Comparison of ENCODE assay signal across 11 cellular contexts in the genomic region with DNA sequence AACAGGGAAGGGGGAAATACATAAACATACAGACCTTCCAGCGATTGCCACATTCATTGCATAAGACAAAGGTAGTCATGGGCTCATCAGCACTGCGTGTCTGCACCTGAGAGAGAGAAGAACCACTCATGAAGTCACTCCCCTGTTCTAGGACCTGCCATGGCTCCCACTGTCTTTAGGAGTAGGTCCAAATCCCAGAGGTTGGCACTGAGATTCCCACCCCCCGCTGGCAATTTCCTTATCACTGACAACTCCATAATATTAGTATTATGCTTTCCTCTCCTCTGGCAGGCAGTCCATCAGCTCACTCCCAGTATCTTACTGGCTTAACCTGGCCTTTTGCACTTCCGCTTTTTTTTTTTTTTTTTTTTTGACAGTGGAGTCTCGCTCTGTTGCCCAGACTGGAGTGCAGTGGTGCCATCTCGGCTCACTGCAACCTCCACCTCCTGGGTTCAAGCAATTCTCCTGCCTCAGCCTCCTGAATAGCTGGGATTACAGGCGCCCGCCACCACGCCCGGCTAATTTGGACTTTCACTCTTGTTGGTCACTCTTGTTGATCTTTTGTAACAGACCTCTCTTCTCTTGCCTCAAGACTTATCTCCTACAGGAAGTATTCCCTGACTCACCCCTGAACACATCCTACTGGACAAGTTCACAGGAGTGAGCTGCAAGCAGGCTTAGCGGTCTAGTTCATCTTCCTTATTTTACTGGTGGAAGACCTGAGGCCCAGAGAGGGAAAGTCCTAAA. TPM values are rescaled to one million over a fixed set of nuclear protein-coding genes. Genes with fewer than 3 reads are reported as not detected.
A peak's percentile ranks its signal among the peaks of the same experiment; 100 is the strongest.
DNase-seq lines count a peak whose midpoint lies in the region; ATAC-seq and TF ChIP-seq lines count a peak whose summit lies in the region.
"Had no signal": no experiment of that assay in that cellular context is flagged by ENCODE, and none has a peak within 500 bp of the region (broad histone marks: within the 10 kb centered on the region; RNA-seq: fewer than 3 reads in every experiment).

No MANE protein-coding gene starts in this region.

- H2AFZ ChIP-seq in PC-9: no peak overlapping the region
- no peak overlapping the region for H2AFZ ChIP-seq in osteoblast (ENCODE audit: low read length)

- H3K27me3 ChIP-seq in PC-9 (ENCODE audit: insufficient read depth, low read depth) (no peaks in the 10 kb centered on the region), endodermal cell (ENCODE audit: control insufficient read depth, insufficient read depth, low read length, poor library complexity, severe bottlenecking) (no peaks in the 10 kb centered on the region), osteoblast (ENCODE audit: insufficient read depth, low read length) (no peaks in the 10 kb centered on the region)

- peaks cover 7% of the 10 kb centered on the region for H3K4me1 Mint-ChIP-seq in endodermal cell
- H3K4me1 Mint-ChIP-seq: activated T-helper 17 cell treated with anti-CD3 and anti-CD28 coated beads, Interleukin-2, amount 50 U/mL, for 72 hours had no signal

- H4K20me1 ChIP-seq in PC-9 (ENCODE audit: insufficient read depth): no peaks in the 10 kb centered on the region
- no peaks in the 10 kb centered on the region for H4K20me1 ChIP-seq in osteoblast (ENCODE audit: insufficient read depth, low read length)

- intact Hi-C loops in PC-9 (cut with micrococcal nuclease; ENCODE audit: unreplicated experiment): no loop called here

- H3K27me3 Mint-ChIP-seq in endodermal cell (ENCODE audit: insufficient read depth): peaks cover 87% of the 10 kb centered on the region
- H3K27me3 Mint-ChIP-seq: activated T-helper 17 cell treated with anti-CD3 and anti-CD28 coated beads, Interleukin-2, amount 50 U/mL, for 72 hours had no signal

- H3K4me2 ChIP-seq in PC-9 (peak overlapping the region; percentile 13), osteoblast (ENCODE audit: insufficient read depth, low read length) (no peak overlapping the region)

- DNase-seq in ELR (ENCODE audit: low read depth) (peak; percentile 88), PC-9 (peak in 1 of 2 experiments; percentile 84), endodermal cell (peak; percentile 32), osteoblast (ENCODE audit: insufficient read length, low spot score, missing footprints) (peak; percentile 92), cortex of kidney (lab: John Stamatoyannopoulos, UW) (no peak), NCI-H2107 treated with DMSO at 0.1 percent for 48 hours (lab: John Stamatoyannopoulos, UW; ENCODE audit: unreplicated experiment) (no peak), pons (ENCODE audit: low spot score) (no peak)
- DNase-seq: stimulated activated CD4-positive, alpha-beta T cell treated with anti-CD3 and anti-CD28 coated beads, Interleukin-4, amount 100 ng/mL, for 4 hours had no signal

- no peaks in the 10 kb centered on the region for H3K79me2 ChIP-seq in PC-9 (ENCODE audit: low read depth)
- no peaks in the 10 kb centered on the region for H3K79me2 ChIP-seq in osteoblast (ENCODE audit: insufficient read depth, low read length)

- no peak overlapping the region for H3K27ac ChIP-seq in PC-9
- H3K27ac ChIP-seq in endodermal cell (ENCODE audit: low read depth, low read length): no peak overlapping the region
- peak overlapping the region; percentile 31 for H3K27ac ChIP-seq in osteoblast (ENCODE audit: low read depth, low read length)
- H3K27ac ChIP-seq: VCaP had no signal

- TF ChIP-seq CTCF in PC-9 (conservative IDR thresholded peaks at IDR 0.05) (no peak), endodermal cell (conservative IDR thresholded peaks at IDR 0.05) (no peak), osteoblast (IDR thresholded peaks at IDR 0.05; ENCODE audit: extremely low read depth, low read depth, low read length) (no peak)

- peaks cover 4% of the 10 kb centered on the region for H3K9me3 Mint-ChIP-seq in endodermal cell
- H3K9me3 Mint-ChIP-seq: activated T-helper 17 cell treated with anti-CD3 and anti-CD28 coated beads, Interleukin-2, amount 50 U/mL, for 72 hours had no signal

- BruUV-seq in PC-9 (replicated peaks; lab: Mats Ljungman, UMichigan): no TSS peak

- peaks cover 12% of the 10 kb centered on the region; the same call in 1 of the 2 replicates for H3F3A ChIP-seq in PC-9 (ENCODE audit: insufficient read depth, low read depth)

- POLR2A ChIA-PET in PC-9 (lab: Charles Lee; ENCODE audit: unreplicated experiment): interaction anchor here (0.6 to 0.7 kb wide), 2 partner anchors 33 to 120 kb away, joined by 3 to 5 read pairs; no protein-coding TSS in a partner anchor

- no peak overlapping the region for H3K27ac Mint-ChIP-seq in endodermal cell
- H3K27ac Mint-ChIP-seq: activated T-helper 17 cell treated with anti-CD3 and anti-CD28 coated beads, Interleukin-2, amount 50 U/mL, for 72 hours had no signal

- no peak for ATAC-seq in GM18867 (IDR thresholded peaks at IDR 0.05; ENCODE audit: unreplicated experiment)
- ATAC-seq: activated T-helper 17 cell treated with anti-CD3 and anti-CD28 coated beads, Interleukin-2, amount 50 U/mL, for 72 hours had no signal

- H3K9me2 ChIP-seq in PC-9 (ENCODE audit: insufficient read depth): no peaks in the 10 kb centered on the region

- H3K9me3 ChIP-seq in PC-9 (ENCODE audit: insufficient read depth, low read depth) (no peaks in the 10 kb centered on the region), endodermal cell (ENCODE audit: control insufficient read depth, low read length) (no peaks in the 10 kb centered on the region), osteoblast (ENCODE audit: low read depth, low read length) (no peaks in the 10 kb centered on the region)

- no peak overlapping the region for H3K4me3 Mint-ChIP-seq in endodermal cell
- H3K4me3 Mint-ChIP-seq: activated T-helper 17 cell treated with anti-CD3 and anti-CD28 coated beads, Interleukin-2, amount 50 U/mL, for 72 hours had no signal

- H3K4me1 ChIP-seq in PC-9 (replicated peaks; ENCODE audit: insufficient read depth) (peaks cover 6% of the 10 kb centered on the region; the same call in 1 of the 2 replicates), endodermal cell (ENCODE audit: control insufficient read depth, insufficient read depth, low read length) (peaks cover 3% of the 10 kb centered on the region), osteoblast (ENCODE audit: insufficient read depth, low read length) (peaks cover 4% of the 10 kb centered on the region)

- CTCF ChIA-PET in PC-9 (lab: Charles Lee): interaction anchor here (0.6 to 0.7 kb wide), 2 partner anchors 285 to 1865 kb away, joined by 3 to 9 read pairs; no protein-coding TSS in a partner anchor

- no peak overlapping the region for H3K9ac ChIP-seq in endodermal cell (ENCODE audit: extremely low read depth, low read length, poor library complexity, severe bottlenecking)

- H3K36me3 Mint-ChIP-seq in endodermal cell (ENCODE audit: low read depth): peaks cover 6% of the 10 kb centered on the region

- no peaks in the 10 kb centered on the region for H3K36me3 ChIP-seq in PC-9 (ENCODE audit: low read depth)
- H3K36me3 ChIP-seq in endodermal cell (ENCODE audit: control insufficient read depth, insufficient read depth, low read length): no peaks in the 10 kb centered on the region
- H3K36me3 ChIP-seq in osteoblast (ENCODE audit: insufficient read depth, low read length): no peaks in the 10 kb centered on the region

- H3K4me3 ChIP-seq in PC-9 (no peak overlapping the region), endodermal cell (ENCODE audit: low read length) (no peak overlapping the region), osteoblast (ENCODE audit: insufficient read depth, low read length) (no peak overlapping the region)

- 77 to 85% methylated on average over 5 to 11 of the region's 11 CpGs for WGBS in endodermal cell (ENCODE audit: insufficient coverage in 1 of 2, insufficient read length in 1 of 2), 2 experiments

RNA-seq across cellular contexts. Expression of gene ZNF436, which starts 14.8 kb away (rescaled TPM):
- 12.2 and 14.0 TPM in 2 replicates for total RNA-seq in PC-9 (2021)
- 10 to 100 TPM in 1 of 2 donors, 1 to 10 TPM in 1; 8.9 to 10.3 TPM for total RNA-seq in endodermal cell
- polyA plus RNA-seq in endodermal cell (2013, experiment 1 of 2): 10.1 TPM
- polyA plus RNA-seq in endodermal cell (2013, experiment 2 of 2): 9.5 TPM
- 32.4 and 32.9 TPM in 2 replicates for total RNA-seq in osteoblast

RNA-seq across cellular contexts. Expression of gene TCEA3, which starts 40.1 kb away (rescaled TPM):
- total RNA-seq in PC-9 (2021) (2.7 and 3.5 TPM in 2 replicates), endodermal cell (1 to 10 TPM; 4.0 to 4.7 TPM), osteoblast (28.9 and 31.5 TPM in 2 replicates)
- 2.4 TPM for polyA plus RNA-seq in endodermal cell (2013, experiment 1 of 2)
- polyA plus RNA-seq in endodermal cell (2013, experiment 2 of 2): 2.2 TPM

RNA-seq across cellular contexts. Expression of gene HNRNPR, which starts 40.4 kb away (rescaled TPM):
- total RNA-seq in PC-9 (2021) (149 and 198 TPM in 2 replicates), endodermal cell (100 to 1,000 TPM; 187 to 210 TPM), osteoblast (69.5 and 70.6 TPM in 2 replicates)
- 247 TPM for polyA plus RNA-seq in endodermal cell (2013, experiment 1 of 2)
- 229 TPM for polyA plus RNA-seq in endodermal cell (2013, experiment 2 of 2)

Comparison
In these comparisons a context has a peak if more than half of its experiments do, and no peak if none do; other contexts are left out.
1. DNase-seq: peak in ELR (single experiment), endodermal cell (single experiment) and osteoblast (single experiment); none in cortex of kidney (single experiment), NCI-H2107 treated with DMSO at 0.1 percent for 48 hours (single experiment) and pons (single experiment).